ENCODE assay signal across 1 cellular context in the genomic region with DNA sequence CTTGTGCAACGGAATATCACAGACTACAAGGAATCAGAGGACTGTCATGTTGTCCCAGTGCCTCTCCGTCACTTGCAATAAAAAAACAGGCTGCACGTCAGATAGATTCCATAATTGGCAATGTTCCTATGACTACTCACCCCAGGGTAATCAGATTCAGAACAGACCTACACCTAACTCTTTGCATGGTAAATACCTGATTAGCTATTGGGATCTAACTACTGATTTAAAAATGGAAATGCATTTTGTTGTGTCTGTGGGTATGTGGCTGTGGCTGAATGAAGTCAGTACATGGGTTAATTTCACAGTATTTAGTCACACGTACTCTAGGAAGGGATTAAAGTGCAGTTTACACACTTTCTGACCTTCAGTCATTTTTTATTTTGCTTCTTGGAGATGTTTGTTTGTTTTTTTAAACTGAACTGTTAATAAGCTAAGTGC.
A peak's percentile ranks its signal among the peaks of the same experiment; 100 is the strongest.
TF ChIP-seq lines count a peak whose summit lies in the region.

No MANE protein-coding gene starts in this region.

TF ChIP-seq in HepG2, 621 proteins besides CTCF, POLR2A, EP300 and RAD21 (continued from another document):
- TF ChIP-seq ZNF362 (CRISPR knock-in tag; IDR thresholded peaks at IDR 0.05; ENCODE audit: borderline replicate concordance) (0 out of 2 replicates have a peak, but pooled peaks have one; percentile 30), PRDM15 (CRISPR knock-in tag; IDR thresholded peaks at IDR 0.05) (no peak), EEA1 (CRISPR knock-in tag; IDR thresholded peaks at IDR 0.05; ENCODE audit: borderline replicate concordance) (no peak), ZNF136 (CRISPR knock-in tag; IDR thresholded peaks at IDR 0.05; ENCODE audit: low read depth) (no peak), SNAPC4 (CRISPR knock-in tag; IDR thresholded peaks at IDR 0.05) (no peak)
